17 cellular contexts compared by ENCODE assay signal in genomic region chr11:83355406-83355805, GRCh38.
A peak's percentile ranks its signal among the peaks of the same experiment; 100 is the strongest.
DNase-seq lines count a peak whose midpoint lies in the region; ATAC-seq and TF ChIP-seq lines count a peak whose summit lies in the region.
"Had no signal": no experiment of that assay in that cellular context is flagged by ENCODE, and none has a peak within 500 bp of the region (broad histone marks: within the 10 kb centered on the region; RNA-seq: fewer than 3 reads in every experiment).

No MANE protein-coding gene starts in this region.

- CTCF ChIA-PET in Panc1 (lab: Charles Lee), result no interaction called here
- CTCF ChIA-PET in activated CD8-positive, alpha-beta T cell treated with anti-CD3 and anti-CD28 coated beads for 36 hours (lab: Charles Lee), result no interaction called here

- peak; percentile 16 for DNase-seq in NCI-H2171 treated with DMSO at 0.1 percent for 48 hours (lab: John Stamatoyannopoulos, UW)
- DNase-seq in NCI-H2171 (lab: John Stamatoyannopoulos, UW), result no peak
- DNase-seq in Panc1 (ENCODE audit: low read depth, low spot score), result no peak
- DNase-seq in mesendoderm, result peak; percentile 40
- no peak for DNase-seq in activated CD8-positive, alpha-beta memory T cell treated with anti-CD3 and anti-CD28 coated beads, Interleukin-2, amount 50 U/mL, for 48 hours
- no peak for DNase-seq in SW 1271 (lab: John Stamatoyannopoulos, UW)
- no peak for DNase-seq in activated CD8-positive, alpha-beta T cell treated with anti-CD3 and anti-CD28 coated beads for 36 hours
- DNase-seq: ACHN; C1 segment of cervical spinal cord; Calu3; CD4-positive, alpha-beta T cell; DMS153; DMS79 treated with DMSO at 0.1 percent for 48 hours; EL; GOT3; H9 had no signal

- no peak overlapping the region for H3K56ac ChIP-seq in mesendoderm (ENCODE audit: low read length)

- H2BK15ac ChIP-seq in mesendoderm (replicated peaks; ENCODE audit: low read depth), result no peak overlapping the region

- H3K27me3 ChIP-seq in Panc1 (ENCODE audit: control insufficient read depth, insufficient read depth, low read length) (no peaks in the 10 kb centered on the region), mesendoderm (ENCODE audit: insufficient read depth, low read length, poor library complexity) (no peaks in the 10 kb centered on the region)

- in situ Hi-C loops in Panc1 (cut with HindIII; ENCODE audit: low pct_unique_long_range_greater_than_20kb, low sequenced_read_pairs), result no loop called here

- H3K36me3 ChIP-seq in Panc1 (ENCODE audit: control insufficient read depth, insufficient read depth, low read length) (no peaks in the 10 kb centered on the region), mesendoderm (ENCODE audit: control insufficient read depth, insufficient read depth, low read length) (no peaks in the 10 kb centered on the region)

- H3K79me1 ChIP-seq in mesendoderm (ENCODE audit: low read length), result no peaks in the 10 kb centered on the region

- H2BK120ac ChIP-seq in mesendoderm (ENCODE audit: low read depth, low read length), result no peak overlapping the region

- H3K79me2 ChIP-seq in mesendoderm (ENCODE audit: control insufficient read depth, insufficient read depth, low read length), result no peaks in the 10 kb centered on the region

- no CpG with 5 or more reads among the region's 1 CpG for WGBS in mesendoderm (ENCODE audit: extremely low coverage, insufficient coverage, low lambda C conversion rate)

- H3K9ac ChIP-seq in mesendoderm (ENCODE audit: low read length), result no peak overlapping the region

- no peak overlapping the region for H3K4ac ChIP-seq in mesendoderm (ENCODE audit: low read depth, low read length)

- no peak overlapping the region for H3K4me2 ChIP-seq in mesendoderm (ENCODE audit: low read length)

- no peak overlapping the region for H2BK5ac ChIP-seq in mesendoderm (ENCODE audit: low read length)

- H3K4me3 ChIP-seq in Panc1 (ENCODE audit: low read depth in 2 of 2, low read length in 2 of 2), result no peak overlapping the region
- no peak overlapping the region for H3K4me3 ChIP-seq in mesendoderm (ENCODE audit: low read length)

- H2AK5ac ChIP-seq in mesendoderm (ENCODE audit: low read length), result no peak overlapping the region

- BruUV-seq in Panc1 (replicated peaks; lab: Mats Ljungman, UMichigan), result no TSS peak

- POLR2A ChIA-PET in Panc1 (lab: Charles Lee), result no interaction called here
- POLR2A ChIA-PET in activated CD8-positive, alpha-beta T cell treated with anti-CD3 and anti-CD28 coated beads for 36 hours (lab: Charles Lee), result no interaction called here

- no peaks in the 10 kb centered on the region for H3K9me3 ChIP-seq in Panc1 (ENCODE audit: control insufficient read depth, insufficient read depth, low read depth, low read length)

- H3K36me3 Mint-ChIP-seq in activated CD8-positive, alpha-beta T cell treated with anti-CD3 and anti-CD28 coated beads for 36 hours (ENCODE audit: low read depth), result no peaks in the 10 kb centered on the region

- H3K23ac ChIP-seq in mesendoderm (ENCODE audit: low read length), result no peak overlapping the region

- H3K9me3 Mint-ChIP-seq in activated CD8-positive, alpha-beta T cell treated with anti-CD3 and anti-CD28 coated beads for 36 hours, result peaks cover 2% of the 10 kb centered on the region
- H3K9me3 Mint-ChIP-seq: CD4-positive, alpha-beta T cell had no signal

- no peak overlapping the region for H4K5ac ChIP-seq in mesendoderm (ENCODE audit: low read length)

- no peak overlapping the region for H3K27ac ChIP-seq in Panc1 (ENCODE audit: low read length)
- no peak overlapping the region for H3K27ac ChIP-seq in mesendoderm (ENCODE audit: low read depth, low read length)

- no peaks in the 10 kb centered on the region for H3K4me1 Mint-ChIP-seq in activated CD8-positive, alpha-beta T cell treated with anti-CD3 and anti-CD28 coated beads for 36 hours (ENCODE audit: low read depth)
- H3K4me1 Mint-ChIP-seq: B cell, H9 had no signal

- ATAC-seq in Panc1, result no peak
- ATAC-seq in activated CD8-positive, alpha-beta T cell treated with anti-CD3 and anti-CD28 coated beads for 36 hours, result no peak

- H4K8ac ChIP-seq in mesendoderm (ENCODE audit: low read depth, low read length), result no peak overlapping the region

- intact Hi-C loops in Panc1 (cut with micrococcal nuclease; ENCODE audit: unreplicated experiment), result loop anchor here (10.0 kb wide), 1 partner anchor 59 kb away; no protein-coding TSS in a partner anchor
- intact Hi-C loops in activated CD8-positive, alpha-beta T cell treated with anti-CD3 and anti-CD28 coated beads for 36 hours (cut with micrococcal nuclease), result no loop called here

- H3K4me3 Mint-ChIP-seq in activated CD8-positive, alpha-beta T cell treated with anti-CD3 and anti-CD28 coated beads for 36 hours, result no peak overlapping the region
- H3K4me3 Mint-ChIP-seq: B cell; CD4-positive, alpha-beta T cell; H9 had no signal

- H3K27ac Mint-ChIP-seq in activated CD8-positive, alpha-beta T cell treated with anti-CD3 and anti-CD28 coated beads for 36 hours, result no peak overlapping the region
- H3K27ac Mint-ChIP-seq: B cell; CD4-positive, alpha-beta T cell; H9 had no signal

- H3K18ac ChIP-seq in mesendoderm (ENCODE audit: low read length), result no peak overlapping the region

- H3K27me3 Mint-ChIP-seq in activated CD8-positive, alpha-beta T cell treated with anti-CD3 and anti-CD28 coated beads for 36 hours, result no peaks in the 10 kb centered on the region
- H3K27me3 Mint-ChIP-seq: CD4-positive, alpha-beta T cell had no signal

- no peaks in the 10 kb centered on the region for H3K4me1 ChIP-seq in Panc1 (ENCODE audit: control insufficient read depth, insufficient read depth, low read length)
- no peaks in the 10 kb centered on the region for H3K4me1 ChIP-seq in mesendoderm (ENCODE audit: control insufficient read depth, low read depth, low read length)

- 0 out of 2 replicates have a peak, but pooled peaks have one; percentile 5 for TF ChIP-seq CTCF in Panc1 (IDR thresholded peaks at IDR 0.05)
- no peak for TF ChIP-seq CTCF in activated CD8-positive, alpha-beta T cell treated with anti-CD3 and anti-CD28 coated beads for 36 hours (IDR thresholded peaks at IDR 0.05)

Comparison
In these comparisons a context has a peak if more than half of its experiments do, and no peak if none do; other contexts are left out.
1. DNase-seq: peak in NCI-H2171 treated with DMSO at 0.1 percent for 48 hours (single experiment) and mesendoderm (single experiment); none in NCI-H2171 (single experiment), Panc1 (single experiment), activated CD8-positive, alpha-beta memory T cell treated with anti-CD3 and anti-CD28 coated beads, Interleukin-2, amount 50 U/mL, for 48 hours (single experiment), SW 1271 (0 of 2) and activated CD8-positive, alpha-beta T cell treated with anti-CD3 and anti-CD28 coated beads for 36 hours (single experiment).